Comparison of ENCODE assay signal across 20 cellular contexts in genomic region chr2:176292608-176293007, GRCh38.
"Had no signal": no experiment of that assay in that cellular context is flagged by ENCODE, and none has a peak within 500 bp of the region (broad histone marks: within the 10 kb centered on the region; RNA-seq: fewer than 3 reads in every experiment).

No MANE protein-coding gene starts in this region.

- H3K27me3 Mint-ChIP-seq: activated CD4-positive, alpha-beta memory T cell treated with anti-CD3 and anti-CD28 coated beads for 36 hours; naive B cell had no signal

- H3K4me3 ChIP-seq: colonic mucosa, heart right ventricle, lower lobe of right lung, sigmoid colon, testis, uterus had no signal

- H3K4me3 Mint-ChIP-seq: activated CD4-positive, alpha-beta memory T cell treated with anti-CD3 and anti-CD28 coated beads for 36 hours; endodermal cell; naive B cell had no signal

- H3K36me3 Mint-ChIP-seq: activated CD4-positive, alpha-beta memory T cell treated with anti-CD3 and anti-CD28 coated beads for 36 hours; activated naive CD4-positive, alpha-beta T cell treated with anti-CD3 and anti-CD28 coated beads, Interleukin-2, amount 50 U/mL, for 72 hours had no signal

- H3K9me3 Mint-ChIP-seq: activated CD4-positive, alpha-beta memory T cell treated with anti-CD3 and anti-CD28 coated beads for 36 hours; activated naive CD4-positive, alpha-beta T cell treated with anti-CD3 and anti-CD28 coated beads, Interleukin-2, amount 50 U/mL, for 72 hours; endodermal cell had no signal

- H3K4me1 ChIP-seq: colonic mucosa, uterus had no signal

- H3K27me3 ChIP-seq: brain microvascular endothelial cell, colonic mucosa, heart right ventricle, sigmoid colon, testis, uterus had no signal

- H3K9me3 ChIP-seq: colonic mucosa, heart right ventricle, lower lobe of right lung, sigmoid colon, testis, uterus had no signal

- DNase-seq: activated CD4-positive, alpha-beta memory T cell treated with anti-CD3 and anti-CD28 coated beads for 36 hours; activated CD4-positive, alpha-beta T cell treated with anti-CD3 and anti-CD28 coated beads for 48 hours; activated effector memory CD4-positive, alpha-beta T cell treated with anti-CD3 and anti-CD28 coated beads, Interleukin-2, amount 50 U/mL, for 16 hours; aorta; brain microvascular endothelial cell; caudate nucleus; colonic mucosa; endodermal cell; heart right ventricle; kidney; lower lobe of right lung; naive B cell; occipital lobe; sigmoid colon; stimulated activated CD4-positive, alpha-beta T cell treated with anti-CD3 and anti-CD28 coated beads, Interleukin-4, amount 100 ng/mL, for 1 hour; testis; trophoblast cell; uterus had no signal

- ATAC-seq: heart right ventricle had no signal

- H3K36me3 ChIP-seq: brain microvascular endothelial cell, colonic mucosa, lower lobe of right lung, sigmoid colon, uterus had no signal

- H3K27ac ChIP-seq: brain microvascular endothelial cell, colonic mucosa, epithelial cell of prostate, heart right ventricle, lower lobe of right lung, sigmoid colon, testis, uterus had no signal

- H3K27ac Mint-ChIP-seq: activated CD4-positive, alpha-beta memory T cell treated with anti-CD3 and anti-CD28 coated beads for 36 hours; endodermal cell had no signal
